In the genomic region with DNA sequence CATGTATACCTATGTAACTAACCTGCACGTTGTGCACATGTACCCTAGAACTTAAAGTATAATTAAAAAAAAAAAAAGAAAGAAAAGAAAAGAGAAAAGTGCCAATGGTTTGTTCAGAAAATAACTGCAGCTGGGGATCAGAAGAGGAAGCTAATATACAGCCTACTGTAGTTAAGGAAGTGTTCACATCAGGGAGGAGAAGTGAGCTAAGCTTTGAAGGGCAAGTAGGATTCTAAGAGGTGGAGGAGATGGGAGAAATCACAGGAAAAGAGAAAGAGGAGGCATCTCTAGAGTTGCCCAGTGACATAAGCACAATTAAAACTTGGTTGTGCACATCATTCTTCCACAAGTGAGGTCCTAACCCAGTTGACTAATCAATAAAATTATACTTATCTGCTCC, we compare ENCODE assay signal across 13 cellular contexts.
"Had no signal": no experiment of that assay in that cellular context is flagged by ENCODE, and none has a peak within 500 bp of the region (broad histone marks: within the 10 kb centered on the region; RNA-seq: fewer than 3 reads in every experiment).

No MANE protein-coding gene starts in this region.

- DNase-seq: activated CD4-positive, alpha-beta memory T cell treated with anti-CD3 and anti-CD28 coated beads for 36 hours; activated CD4-positive, alpha-beta T cell treated with anti-CD3 and anti-CD28 coated beads for 4 hours; activated naive CD4-positive, alpha-beta T cell treated with Interleukin-2 at 50 U/mL for 16 hours; body of pancreas; foreskin keratinocyte; heart left ventricle; immature natural killer cell; mucosa of descending colon; naive B cell; stimulated activated CD4-positive, alpha-beta T cell treated with anti-CD3 and anti-CD28 coated beads, Interleukin-2, amount 100 ng/mL, for 24 hours; stimulated activated naive CD8-positive, alpha-beta T cell treated with anti-CD3 and anti-CD28 coated beads, Interleukin-15, amount 100 ng/mL, for 72 hours; transverse colon had no signal

- ATAC-seq: body of pancreas, WTC11 had no signal
